17 cellular contexts compared by ENCODE assay signal in the genomic region with DNA sequence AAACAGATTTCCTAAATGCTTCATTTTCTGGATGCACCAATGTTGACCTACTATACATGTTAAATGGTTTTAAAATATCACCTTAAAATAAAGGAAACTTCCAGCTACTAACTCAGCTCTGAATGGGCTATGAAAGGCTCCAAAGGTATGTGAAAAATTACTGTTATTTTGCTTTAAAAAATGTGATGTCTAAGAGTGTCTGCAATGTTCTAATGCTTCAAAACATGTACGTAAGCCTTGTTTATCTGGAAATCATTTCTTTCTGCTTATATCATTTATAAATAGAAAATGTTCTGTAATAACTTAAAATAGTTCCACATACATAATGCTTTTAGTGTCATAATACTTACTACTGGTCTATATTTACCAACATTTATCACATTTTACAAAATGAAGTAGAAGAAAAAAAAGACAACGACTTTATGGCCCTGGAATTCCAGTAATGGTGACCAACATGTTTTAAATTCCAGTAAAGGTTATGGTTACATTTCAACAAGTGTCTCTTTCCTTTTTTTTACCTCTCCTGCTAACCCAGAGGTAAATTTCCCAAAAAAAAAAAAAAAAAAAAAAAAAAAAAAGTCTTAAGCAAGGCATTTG. TPM values are rescaled to one million over a fixed set of nuclear protein-coding genes. Genes with fewer than 3 reads are reported as not detected.
DNase-seq lines count a peak whose midpoint lies in the region; ATAC-seq and TF ChIP-seq lines count a peak whose summit lies in the region.
"Had no signal": no experiment of that assay in that cellular context is flagged by ENCODE, and none has a peak within 500 bp of the region (broad histone marks: within the 10 kb centered on the region; RNA-seq: fewer than 3 reads in every experiment).

No MANE protein-coding gene starts in this region.

- peaks cover 63% of the 10 kb centered on the region for H3K27me3 ChIP-seq in left ventricle myocardium inferior (ENCODE audit: low read depth)
- no peaks in the 10 kb centered on the region for H3K27me3 ChIP-seq in right atrium auricular region
- peaks cover 40% of the 10 kb centered on the region for H3K27me3 ChIP-seq in iPS-20b (ENCODE audit: insufficient read depth, low read length)
- H3K27me3 ChIP-seq in transverse colon = peaks cover 78% of the 10 kb centered on the region

- H3K4me1 ChIP-seq in left ventricle myocardium inferior = peaks cover 38% of the 10 kb centered on the region
- H3K4me1 ChIP-seq in right atrium auricular region = peaks cover 0 to 37% of the 10 kb centered on the region in 2 donors
- peaks cover 53% of the 10 kb centered on the region for H3K4me1 ChIP-seq in iPS-20b (ENCODE audit: insufficient read depth, low read length)
- peaks cover 12 to 30% (median 27%) of the 10 kb centered on the region in 4 donors for H3K4me1 ChIP-seq in transverse colon

- peaks cover 56% of the 10 kb centered on the region for H3K27me3 Mint-ChIP-seq in activated T-helper 17 cell treated with anti-CD3 and anti-CD28 coated beads, Interleukin-2, amount 50 U/mL, for 72 hours

- WGBS in transverse colon (ENCODE audit: low coverage in 1 of 2), 2 donors = 37 to 46% methylated on average over 2 of the region's 2 CpGs

- no peak for ATAC-seq in activated T-helper 17 cell treated with anti-CD3 and anti-CD28 coated beads, Interleukin-2, amount 50 U/mL, for 72 hours (replicated peaks)
- ATAC-seq: activated CD4-positive, CD25-positive, alpha-beta regulatory T cell treated with anti-CD3 and anti-CD28 coated beads, Interleukin-2, amount 50 U/mL, for 24 hours; stimulated activated memory B cell treated with anti-CD40 and anti-IgM and Interleukin-4, amounts not matched to agents 10 μg/mL and 1 μg/mL and 100 μg/mL, for 72 hours had no signal

- H3K4me1 Mint-ChIP-seq in activated T-helper 17 cell treated with anti-CD3 and anti-CD28 coated beads, Interleukin-2, amount 50 U/mL, for 72 hours = peaks cover 9% of the 10 kb centered on the region

- H3K9ac ChIP-seq in iPS-20b (ENCODE audit: low read depth, low read length) = peak overlapping the region; percentile 33; the same call in 1 of the 2 replicates
- H3K9ac ChIP-seq: KMS-11 had no signal

- H3K4me3 ChIP-seq in left ventricle myocardium inferior (peak overlapping the region; percentile 75), right atrium auricular region (no peak overlapping the region), iPS-20b (ENCODE audit: low read length) (peak overlapping the region; percentile 82), transverse colon (no peak overlapping the region)

- H3K27ac ChIP-seq in left ventricle myocardium inferior (replicated peaks) (peak overlapping the region; percentile 67), right atrium auricular region (no peak overlapping the region), iPS-20b (ENCODE audit: low read length) (no peak overlapping the region), transverse colon (no peak overlapping the region)
- H3K27ac ChIP-seq: esophagus squamous epithelium, HL-60, KMS-11 had no signal

- in situ Hi-C loops in transverse colon (cut with MboI; ENCODE audit: low pct_ligation_motif_present in 1 of 4, low pct_unique_long_range_greater_than_20kb in 1 of 4, low sequenced_read_pairs in 3 of 4) = loop anchor here (10.0 to 25.0 kb wide), 5 partner anchors 590 to 1640 kb away; no protein-coding TSS in a partner anchor

- no peak for TF ChIP-seq CTCF in left ventricle myocardium inferior (IDR thresholded peaks at IDR 0.05; ENCODE audit: borderline replicate concordance)
- no peak for TF ChIP-seq CTCF in right atrium auricular region (IDR thresholded peaks at IDR 0.05)
- TF ChIP-seq CTCF in transverse colon (IDR thresholded peaks at IDR 0.05) = no peak

- no peak overlapping the region for H3K4me3 Mint-ChIP-seq in activated T-helper 17 cell treated with anti-CD3 and anti-CD28 coated beads, Interleukin-2, amount 50 U/mL, for 72 hours
- H3K4me3 Mint-ChIP-seq: stimulated activated memory B cell treated with anti-CD40 and anti-IgM and Interleukin-4, amounts not matched to agents 10 μg/mL and 1 μg/mL and 100 μg/mL, for 72 hours; T-helper 1 cell treated with Interleukin-12 subunit alpha and Interleukin-12 subunit beta and Interleukin-4 antibody, amounts not matched to agents 30 μg/mL and 1 μg/mL, for 36 hours had no signal

- H3K36me3 Mint-ChIP-seq in activated T-helper 17 cell treated with anti-CD3 and anti-CD28 coated beads, Interleukin-2, amount 50 U/mL, for 72 hours (ENCODE audit: low read depth) = no peaks in the 10 kb centered on the region
- H3K36me3 Mint-ChIP-seq: stimulated activated memory B cell treated with anti-CD40 and anti-IgM and Interleukin-4, amounts not matched to agents 10 μg/mL and 1 μg/mL and 100 μg/mL, for 72 hours had no signal

- TF ChIP-seq POLR2A in transverse colon (IDR thresholded peaks at IDR 0.05) = no peak

- H3K9me3 ChIP-seq in left ventricle myocardium inferior (replicated peaks) (no peaks in the 10 kb centered on the region), right atrium auricular region (no peaks in the 10 kb centered on the region), iPS-20b (ENCODE audit: insufficient read depth, low read depth, low read length) (no peaks in the 10 kb centered on the region), transverse colon (no peaks in the 10 kb centered on the region)
- H3K9me3 ChIP-seq: esophagus squamous epithelium, upper lobe of left lung had no signal

- no peak overlapping the region for H3K27ac Mint-ChIP-seq in activated T-helper 17 cell treated with anti-CD3 and anti-CD28 coated beads, Interleukin-2, amount 50 U/mL, for 72 hours
- H3K27ac Mint-ChIP-seq: stimulated activated memory B cell treated with anti-CD40 and anti-IgM and Interleukin-4, amounts not matched to agents 10 μg/mL and 1 μg/mL and 100 μg/mL, for 72 hours; T-helper 1 cell treated with Interleukin-12 subunit alpha and Interleukin-12 subunit beta and Interleukin-4 antibody, amounts not matched to agents 30 μg/mL and 1 μg/mL, for 36 hours had no signal

- intact Hi-C loops in left ventricle myocardium inferior (cut with micrococcal nuclease) (loop anchor here (5.0 kb wide), 1 partner anchor 835 kb away; no protein-coding TSS in a partner anchor), transverse colon (cut with DNase I; ENCODE audit: low total_unique reads) (no loop called here)

- DNase-seq in left ventricle myocardium inferior (no peak), right atrium auricular region (ENCODE audit: low spot score) (no peak), astrocyte of the hippocampus (ENCODE audit: low read depth, low spot score) (peak; percentile 41), transverse colon (no peak), NCI-H2029 (lab: John Stamatoyannopoulos, UW) (no peak)
- no peak for DNase-seq in activated CD8-positive, alpha-beta memory T cell treated with anti-CD3 and anti-CD28 coated beads, Interleukin-2, amount 50 U/mL, for 48 hours
- DNase-seq: activated naive CD4-positive, alpha-beta T cell treated with Interleukin-2 at 50 U/mL for 16 hours; esophagus squamous epithelium; mammary epithelial cell; upper lobe of left lung had no signal

- H3K36me3 ChIP-seq in left ventricle myocardium inferior (no peaks in the 10 kb centered on the region), right atrium auricular region (no peaks in the 10 kb centered on the region), iPS-20b (ENCODE audit: insufficient read depth, low read depth, low read length) (no peaks in the 10 kb centered on the region), transverse colon (no peaks in the 10 kb centered on the region)
- H3K36me3 ChIP-seq: esophagus squamous epithelium, upper lobe of left lung had no signal

- no peak for TF ChIP-seq EP300 in transverse colon (IDR thresholded peaks at IDR 0.05; ENCODE audit: low read depth)

- H3K9me3 Mint-ChIP-seq in activated T-helper 17 cell treated with anti-CD3 and anti-CD28 coated beads, Interleukin-2, amount 50 U/mL, for 72 hours = no peaks in the 10 kb centered on the region
- H3K9me3 Mint-ChIP-seq: stimulated activated memory B cell treated with anti-CD40 and anti-IgM and Interleukin-4, amounts not matched to agents 10 μg/mL and 1 μg/mL and 100 μg/mL, for 72 hours; T-helper 1 cell treated with Interleukin-12 subunit alpha and Interleukin-12 subunit beta and Interleukin-4 antibody, amounts not matched to agents 30 μg/mL and 1 μg/mL, for 36 hours had no signal

RNA-seq across cellular contexts. Expression of a gene that starts 2.5 kb away (rescaled TPM):
- total RNA-seq in left ventricle myocardium inferior (3.1 TPM), right atrium auricular region (under 1 TPM in 1 of 2 donors, not detected in 1; 0.20 TPM), transverse colon (under 1 TPM in 2 of 4 donors, not detected in 2; 0.14 to 0.64 TPM)
- not detected for total RNA-seq in activated T-helper 17 cell treated with anti-CD3 and anti-CD28 coated beads, Interleukin-2, amount 50 U/mL, for 72 hours

Comparison
In these comparisons a context has a peak if more than half of its experiments do, and no peak if none do; other contexts are left out.
1. H3K4me3 ChIP-seq: peak in left ventricle myocardium inferior (single experiment) and iPS-20b (single experiment); none in right atrium auricular region (0 of 2) and transverse colon (0 of 4).